In genomic region chr16:88988980-88989791, GRCh38 we compare ENCODE assay signal across 29 cellular contexts. TPM values are rescaled to one million over a fixed set of nuclear protein-coding genes. Genes with fewer than 3 reads are reported as not detected.
DNase-seq lines count a peak whose midpoint lies in the region; ATAC-seq and TF ChIP-seq lines count a peak whose summit lies in the region.
"Had no signal": no experiment of that assay in that cellular context is flagged by ENCODE, and none has a peak within 500 bp of the region (broad histone marks: within the 10 kb centered on the region; RNA-seq: fewer than 3 reads in every experiment).

No MANE protein-coding gene starts in this region.

- peak overlapping the region; percentile 27 for H3K27ac Mint-ChIP-seq in neural crest cell (ENCODE audit: unreplicated experiment)
- H3K27ac Mint-ChIP-seq in stimulated activated naive B cell treated with anti-CD40 and anti-IgM and Interleukin-4, amounts not matched to agents 10 μg/mL and 1 μg/mL and 100 μg/mL, for 72 hours = no peak overlapping the region
- H3K27ac Mint-ChIP-seq: activated CD4-positive, alpha-beta memory T cell treated with anti-CD3 and anti-CD28 coated beads for 36 hours; activated T-cell treated with anti-CD3 and anti-CD28 coated beads, Interleukin-2, amount 50 U/mL, for 72 hours; T-helper 2 cell treated with Interferon-gamma antibody and Interleukin-4, amounts not matched to agents 5 μg/mL and 100 μg/mL, for 36 hours had no signal

- no peaks in the 10 kb centered on the region for H3K9me3 Mint-ChIP-seq in neural crest cell
- peaks cover 0 to under 1% of the 10 kb centered on the region in 2 donors for H3K9me3 Mint-ChIP-seq in stimulated activated naive B cell treated with anti-CD40 and anti-IgM and Interleukin-4, amounts not matched to agents 10 μg/mL and 1 μg/mL and 100 μg/mL, for 72 hours
- H3K9me3 Mint-ChIP-seq: activated CD4-positive, alpha-beta memory T cell treated with anti-CD3 and anti-CD28 coated beads for 36 hours; activated T-cell treated with anti-CD3 and anti-CD28 coated beads, Interleukin-2, amount 50 U/mL, for 72 hours; T-helper 2 cell treated with Interferon-gamma antibody and Interleukin-4, amounts not matched to agents 5 μg/mL and 100 μg/mL, for 36 hours had no signal

- DNase-seq in DMS 273 treated with DMSO at 0.1 percent for 48 hours (lab: John Stamatoyannopoulos, UW) (peak; percentile 95), NCI-H1092 (lab: John Stamatoyannopoulos, UW) (peak; percentile 51), NCI-H524 treated with DMSO at 0.1 percent for 48 hours (lab: John Stamatoyannopoulos, UW) (peak; percentile 97), neural crest cell (ENCODE audit: low read depth, low spot score) (no peak), foreskin keratinocyte (no peak)
- no peak for DNase-seq in stimulated activated naive B cell treated with anti-CD40 and anti-IgM and Interleukin-4, amounts not matched to agents 10 μg/mL and 1 μg/mL and 100 μg/mL, for 72 hours
- DNase-seq: activated CD4-positive, alpha-beta memory T cell treated with anti-CD3 and anti-CD28 coated beads for 36 hours; activated CD4-positive, CD25-positive, alpha-beta regulatory T cell treated with anti-CD3 and anti-CD28 coated beads, Interleukin-2, amount 50 U/mL, for 72 hours; activated T-cell treated with anti-CD3 and anti-CD28 coated beads, Interleukin-2, amount 50 U/mL, for 72 hours; Calu3; central memory CD4-positive, alpha-beta T cell; dermis blood vessel endothelial cell; foreskin fibroblast; MM.1S; NCI-H1436; NCI-H526; Peyer's patch; SHP77 treated with DMSO at 0.1 percent for 48 hours; sigmoid colon; stimulated activated CD4-positive, alpha-beta T cell treated with anti-CD3 and anti-CD28 coated beads, Interleukin-4, amount 100 ng/mL, for 4 hours; trophoblast cell had no signal

- no peak overlapping the region for H3K4me3 Mint-ChIP-seq in neural crest cell
- H3K4me3 Mint-ChIP-seq in stimulated activated naive B cell treated with anti-CD40 and anti-IgM and Interleukin-4, amounts not matched to agents 10 μg/mL and 1 μg/mL and 100 μg/mL, for 72 hours = no peak overlapping the region
- H3K4me3 Mint-ChIP-seq: activated CD4-positive, alpha-beta memory T cell treated with anti-CD3 and anti-CD28 coated beads for 36 hours; activated T-cell treated with anti-CD3 and anti-CD28 coated beads, Interleukin-2, amount 50 U/mL, for 72 hours; T-helper 2 cell treated with Interferon-gamma antibody and Interleukin-4, amounts not matched to agents 5 μg/mL and 100 μg/mL, for 36 hours had no signal

- TF ChIP-seq CTCF in neural crest cell (conservative IDR thresholded peaks at IDR 0.05) (no peak), foreskin keratinocyte (conservative IDR thresholded peaks at IDR 0.05) (no peak)

- no peaks in the 10 kb centered on the region for H3K4me1 ChIP-seq in foreskin keratinocyte
- H3K4me1 ChIP-seq: sigmoid colon had no signal

- no peaks in the 10 kb centered on the region for H3K4me1 Mint-ChIP-seq in neural crest cell
- H3K4me1 Mint-ChIP-seq in stimulated activated naive B cell treated with anti-CD40 and anti-IgM and Interleukin-4, amounts not matched to agents 10 μg/mL and 1 μg/mL and 100 μg/mL, for 72 hours = peaks cover 25 to 39% of the 10 kb centered on the region in 2 donors

- H3K27me3 Mint-ChIP-seq in neural crest cell (ENCODE audit: low read depth) = no peaks in the 10 kb centered on the region
- H3K27me3 Mint-ChIP-seq in stimulated activated naive B cell treated with anti-CD40 and anti-IgM and Interleukin-4, amounts not matched to agents 10 μg/mL and 1 μg/mL and 100 μg/mL, for 72 hours = no peaks in the 10 kb centered on the region
- H3K27me3 Mint-ChIP-seq: activated CD4-positive, alpha-beta memory T cell treated with anti-CD3 and anti-CD28 coated beads for 36 hours had no signal

- ATAC-seq in stimulated activated naive B cell treated with anti-CD40 and anti-IgM and Interleukin-4, amounts not matched to agents 10 μg/mL and 1 μg/mL and 100 μg/mL, for 72 hours (replicated peaks) = no peak
- ATAC-seq in foreskin keratinocyte (no peak), HG03354 (IDR thresholded peaks at IDR 0.05; ENCODE audit: poor library complexity, severe bottlenecking, unreplicated experiment) (no peak)
- ATAC-seq: activated T-cell treated with anti-CD3 and anti-CD28 coated beads, Interleukin-2, amount 50 U/mL, for 72 hours; heart left ventricle had no signal

- no peak overlapping the region for H3K27ac ChIP-seq in foreskin keratinocyte
- H3K27ac ChIP-seq: C4-2B, esophagus muscularis mucosa, heart left ventricle, KMS-11, neutrophil, Peyer's patch, sigmoid colon had no signal

- peaks cover 41% of the 10 kb centered on the region for H3K27me3 ChIP-seq in foreskin keratinocyte
- H3K27me3 ChIP-seq: Peyer's patch had no signal

- H3K36me3 Mint-ChIP-seq in neural crest cell (ENCODE audit: low read depth) = no peaks in the 10 kb centered on the region
- no peaks in the 10 kb centered on the region for H3K36me3 Mint-ChIP-seq in stimulated activated naive B cell treated with anti-CD40 and anti-IgM and Interleukin-4, amounts not matched to agents 10 μg/mL and 1 μg/mL and 100 μg/mL, for 72 hours
- H3K36me3 Mint-ChIP-seq: activated CD4-positive, alpha-beta memory T cell treated with anti-CD3 and anti-CD28 coated beads for 36 hours had no signal

RNA-seq across cellular contexts. Expression of gene CBFA2T3, which starts 12.2 kb away (rescaled TPM):
- total RNA-seq in neural crest cell (3.6 and 4.6 TPM in 2 replicates), foreskin keratinocyte (0.18 and 0.20 TPM in 2 replicates)
- polyA plus RNA-seq in foreskin keratinocyte = 0.09 and 0.18 TPM in 2 replicates
- total RNA-seq: Calu3, dermis blood vessel endothelial cell, H4 had no signal

Comparison
In these comparisons a context has a peak if more than half of its experiments do, and no peak if none do; other contexts are left out.
1. DNase-seq: peak in DMS 273 treated with DMSO at 0.1 percent for 48 hours (single experiment), NCI-H1092 (single experiment) and NCI-H524 treated with DMSO at 0.1 percent for 48 hours (single experiment); none in neural crest cell (single experiment), stimulated activated naive B cell treated with anti-CD40 and anti-IgM and Interleukin-4, amounts not matched to agents 10 μg/mL and 1 μg/mL and 100 μg/mL, for 72 hours (single experiment) and foreskin keratinocyte (0 of 2).